ENCODE assay signal across 18 cellular contexts in genomic region chr13:28046981-28047380, GRCh38. TPM values are rescaled to one million over a fixed set of nuclear protein-coding genes. Genes with fewer than 3 reads are reported as not detected.
DNase-seq lines count a peak whose midpoint lies in the region; ATAC-seq and TF ChIP-seq lines count a peak whose summit lies in the region.
"Had no signal": no experiment of that assay in that cellular context is flagged by ENCODE, and none has a peak within 500 bp of the region (broad histone marks: within the 10 kb centered on the region; RNA-seq: fewer than 3 reads in every experiment).

No MANE protein-coding gene starts in this region.

- no peaks in the 10 kb centered on the region for H3K36me3 Mint-ChIP-seq in stimulated activated naive B cell treated with anti-CD40 and anti-IgM and Interleukin-4, amounts not matched to agents 10 μg/mL and 1 μg/mL and 100 μg/mL, for 72 hours
- H3K36me3 Mint-ChIP-seq in T-cell: no peaks in the 10 kb centered on the region
- H3K36me3 Mint-ChIP-seq: CD4-positive, CD25-positive, alpha-beta regulatory T cell had no signal

- ATAC-seq in stimulated activated naive B cell treated with anti-CD40 and anti-IgM and Interleukin-4, amounts not matched to agents 10 μg/mL and 1 μg/mL and 100 μg/mL, for 72 hours (replicated peaks): no peak
- no peak for ATAC-seq in T-cell (replicated peaks in 1 of 4)
- no peak for ATAC-seq in HG03432 (IDR thresholded peaks at IDR 0.05; ENCODE audit: unreplicated experiment)
- ATAC-seq: heart left ventricle, psoas muscle had no signal

- TF ChIP-seq CTCF in OCI-LY7 (conservative IDR thresholded peaks at IDR 0.05; ENCODE audit: low read length) (no peak), fibroblast of villous mesenchyme (IDR thresholded peaks at IDR 0.05; ENCODE audit: insufficient read depth, low read depth, low read length) (no peak)

- peak overlapping the region; percentile 20 for H3K27ac Mint-ChIP-seq in stimulated activated naive B cell treated with anti-CD40 and anti-IgM and Interleukin-4, amounts not matched to agents 10 μg/mL and 1 μg/mL and 100 μg/mL, for 72 hours
- no peak overlapping the region for H3K27ac Mint-ChIP-seq in T-cell
- H3K27ac Mint-ChIP-seq: H9 had no signal

- H3K9me3 Mint-ChIP-seq in stimulated activated naive B cell treated with anti-CD40 and anti-IgM and Interleukin-4, amounts not matched to agents 10 μg/mL and 1 μg/mL and 100 μg/mL, for 72 hours: peaks cover 0 to 1% of the 10 kb centered on the region in 2 donors
- no peaks in the 10 kb centered on the region for H3K9me3 Mint-ChIP-seq in T-cell
- H3K9me3 Mint-ChIP-seq: activated naive CD8-positive, alpha-beta T cell treated with anti-CD3 and anti-CD28 coated beads, Interleukin-2, amount 50 U/mL, for 24 hours; CD4-positive, CD25-positive, alpha-beta regulatory T cell; H9 had no signal

- H3K4me1 ChIP-seq in OCI-LY7 (ENCODE audit: insufficient read depth, low read length, poor library complexity, severe bottlenecking): peaks cover 38% of the 10 kb centered on the region
- H3K4me1 ChIP-seq: psoas muscle, SJSA1, suprapubic skin had no signal

- BruUV-seq in OCI-LY7 (replicated peaks; lab: Mats Ljungman, UMichigan): no TSS peak

- H3K9me3 ChIP-seq in OCI-LY7 (ENCODE audit: low read length): peaks cover 6% of the 10 kb centered on the region; the same call in 1 of the 2 replicates
- H3K9me3 ChIP-seq: heart left ventricle, psoas muscle, SJSA1, suprapubic skin had no signal

- POLR2A ChIA-PET in OCI-LY7 (lab: Charles Lee) (no interaction called here), T-cell (lab: Charles Lee) (no interaction called here)

- H4K20me1 ChIP-seq in OCI-LY7 (ENCODE audit: insufficient read depth, low read length): no peaks in the 10 kb centered on the region

- H3K36me3 ChIP-seq in OCI-LY7 (ENCODE audit: insufficient read depth, low read length): no peaks in the 10 kb centered on the region; the same call in 1 of the 2 replicates
- H3K36me3 ChIP-seq: heart left ventricle, SJSA1, suprapubic skin had no signal

- no peaks in the 10 kb centered on the region for H3K9me2 ChIP-seq in OCI-LY7 (ENCODE audit: insufficient read depth, low read length)

- H3K4me1 Mint-ChIP-seq in stimulated activated naive B cell treated with anti-CD40 and anti-IgM and Interleukin-4, amounts not matched to agents 10 μg/mL and 1 μg/mL and 100 μg/mL, for 72 hours: peaks cover 30 to 65% of the 10 kb centered on the region in 2 donors
- peaks cover 0 to 24% (median 12%) of the 10 kb centered on the region in 3 donors for H3K4me1 Mint-ChIP-seq in T-cell

- H3K4me3 ChIP-seq in OCI-LY7 (ENCODE audit: low read depth, low read length, poor library complexity, severe bottlenecking): no peak overlapping the region
- no peak overlapping the region for H3K4me3 ChIP-seq in fibroblast of villous mesenchyme (ENCODE audit: low read depth, low read length)
- H3K4me3 ChIP-seq: heart left ventricle, psoas muscle, SJSA1, suprapubic skin had no signal

- intact Hi-C loops in OCI-LY7 (cut with micrococcal nuclease; ENCODE audit: unreplicated experiment): loop anchor here (2.0 kb wide), 1 partner anchor 92 kb away; the partner anchor contains the start of gene PAN3

- peak; percentile 92 for DNase-seq in EH (ENCODE audit: low read depth)
- no peak for DNase-seq in OCI-LY7 (ENCODE audit: low spot score)
- peak; percentile 20 for DNase-seq in fibroblast of villous mesenchyme (ENCODE audit: low read depth)
- no peak for DNase-seq in stimulated activated naive B cell treated with anti-CD40 and anti-IgM and Interleukin-4, amounts not matched to agents 10 μg/mL and 1 μg/mL and 100 μg/mL, for 72 hours
- DNase-seq in T-cell: no peak
- DNase-seq in NOMO-1 treated with DMSO at 0.1 percent for 48 hours (lab: John Stamatoyannopoulos, UW; ENCODE audit: unreplicated experiment): no peak
- DNase-seq: activated naive CD8-positive, alpha-beta T cell treated with anti-CD3 and anti-CD28 coated beads, Interleukin-2, amount 50 U/mL, for 24 hours; CD4-positive, CD25-positive, alpha-beta regulatory T cell; H9; heart left ventricle; NCI-H1092; NCI-H524; psoas muscle had no signal

- CTCF ChIA-PET in OCI-LY7 (lab: Charles Lee; ENCODE audit: unreplicated experiment): no interaction called here
- CTCF ChIA-PET in T-cell (lab: Charles Lee): no interaction called here

- no peak overlapping the region for H3K4me2 ChIP-seq in OCI-LY7 (ENCODE audit: low read length)

- no peaks in the 10 kb centered on the region for H3K27me3 Mint-ChIP-seq in stimulated activated naive B cell treated with anti-CD40 and anti-IgM and Interleukin-4, amounts not matched to agents 10 μg/mL and 1 μg/mL and 100 μg/mL, for 72 hours
- peaks cover 0 to 3% of the 10 kb centered on the region in 2 donors for H3K27me3 Mint-ChIP-seq in T-cell
- H3K27me3 Mint-ChIP-seq: activated naive CD8-positive, alpha-beta T cell treated with anti-CD3 and anti-CD28 coated beads, Interleukin-2, amount 50 U/mL, for 24 hours had no signal

- H3K27ac ChIP-seq in OCI-LY7 (ENCODE audit: low read depth, low read length, poor library complexity, severe bottlenecking): peak overlapping the region; percentile 72
- H3K27ac ChIP-seq: heart left ventricle, psoas muscle, SJSA1, suprapubic skin had no signal

- no peak overlapping the region; the same call in 1 of the 2 replicates for H2AFZ ChIP-seq in OCI-LY7 (ENCODE audit: low read length)

- H3K4me3 Mint-ChIP-seq in stimulated activated naive B cell treated with anti-CD40 and anti-IgM and Interleukin-4, amounts not matched to agents 10 μg/mL and 1 μg/mL and 100 μg/mL, for 72 hours: no peak overlapping the region
- no peak overlapping the region for H3K4me3 Mint-ChIP-seq in T-cell
- H3K4me3 Mint-ChIP-seq: activated naive CD8-positive, alpha-beta T cell treated with anti-CD3 and anti-CD28 coated beads, Interleukin-2, amount 50 U/mL, for 24 hours; H9 had no signal

- no peaks in the 10 kb centered on the region for H3K79me2 ChIP-seq in OCI-LY7 (ENCODE audit: insufficient read depth, low read depth, low read length)

RNA-seq across cellular contexts. Expression of gene FLT3, which starts 53.4 kb away (rescaled TPM):
- total RNA-seq in OCI-LY7 (2014; rRNA removed; shearing (Covaris generic)): not detected in 2 replicates
- not detected in 2 replicates for total RNA-seq in OCI-LY7 (2022)
- total RNA-seq in fibroblast of villous mesenchyme: not detected in 2 replicates
- under 1 TPM; 0.13 to 0.48 (median 0.26) TPM for total RNA-seq in T-cell
- total RNA-seq: activated CD8-positive, alpha-beta memory T cell treated with anti-CD3 and anti-CD28 coated beads for 36 hours; SJSA1 had no signal

RNA-seq across cellular contexts. Expression of gene URAD, which starts 58.5 kb away (rescaled TPM):
- not detected in 2 replicates for total RNA-seq in OCI-LY7 (2014; rRNA removed; shearing (Covaris generic))
- total RNA-seq in OCI-LY7 (2022) (not detected in 2 replicates), fibroblast of villous mesenchyme (not detected in 2 replicates), T-cell (not detected)
- total RNA-seq: activated CD8-positive, alpha-beta memory T cell treated with anti-CD3 and anti-CD28 coated beads for 36 hours; CD4-positive, CD25-positive, alpha-beta regulatory T cell; esophagus mucosa; H9; heart left ventricle; psoas muscle; SJSA1; suprapubic skin had no signal

Comparison
In these comparisons a context has a peak if more than half of its experiments do, and no peak if none do; other contexts are left out.
1. DNase-seq: peak in EH (single experiment) and fibroblast of villous mesenchyme (single experiment); none in OCI-LY7 (single experiment), stimulated activated naive B cell treated with anti-CD40 and anti-IgM and Interleukin-4, amounts not matched to agents 10 μg/mL and 1 μg/mL and 100 μg/mL, for 72 hours (single experiment), T-cell (0 of 34) and NOMO-1 treated with DMSO at 0.1 percent for 48 hours (single experiment).